12 cellular contexts compared by ENCODE assay signal in genomic region chr1:19758227-19758830, GRCh38. TPM values are rescaled to one million over a fixed set of nuclear protein-coding genes. Genes with fewer than 3 reads are reported as not detected.
DNase-seq lines count a peak whose midpoint lies in the region; ATAC-seq and TF ChIP-seq lines count a peak whose summit lies in the region.
"Had no signal": no experiment of that assay in that cellular context is flagged by ENCODE, and none has a peak within 500 bp of the region (broad histone marks: within the 10 kb centered on the region; RNA-seq: fewer than 3 reads in every experiment).

No MANE protein-coding gene starts in this region.

- ATAC-seq in GM18861 (IDR thresholded peaks at IDR 0.05; ENCODE audit: unreplicated experiment) = no peak

- DNase-seq in COLO829 (ENCODE audit: low spot score) = peak; percentile 12
- peak; percentile 49 for DNase-seq in NCI-H226
- peak; percentile 66 to 72 for DNase-seq in cardiac fibroblast (ENCODE audit: low read depth in 2 of 2)
- peak; percentile 93 for DNase-seq in myocyte (ENCODE audit: low read depth)
- no peak for DNase-seq in activated CD8-positive, alpha-beta memory T cell treated with anti-CD3 and anti-CD28 coated beads, Interleukin-2, amount 50 U/mL, for 4 hours
- DNase-seq in hypothalamus (lab: John Stamatoyannopoulos, UW) = no peak
- DNase-seq in SK-N-DZ (ENCODE audit: low spot score) = no peak
- DNase-seq: Kasumi-1 had no signal

- no peak for TF ChIP-seq CTCF in cardiac fibroblast (IDR thresholded peaks at IDR 0.05; ENCODE audit: low read depth, low read length)

- H3K4me3 ChIP-seq in cardiac fibroblast (replicated peaks in 1 of 2; ENCODE audit: low read depth in 2 of 2, low read length in 2 of 2) = no peak overlapping the region
- H3K4me3 ChIP-seq: right atrium auricular region had no signal

RNA-seq across cellular contexts. Expression of gene TMCO4, which starts 41.4 kb away (rescaled TPM):
- 11.0 and 15.8 TPM in 2 replicates for total RNA-seq in myocyte
- polyA plus RNA-seq in myocyte (2012) = 7.9 TPM
- polyA plus RNA-seq in SK-N-DZ (2014; cell fraction: cytosol; rRNA removed) = 0.44 TPM in 1 of 2 replicates, not detected in the other
- 0.77 TPM in 1 of 2 replicates, not detected in the other for polyA plus RNA-seq in SK-N-DZ (2014; cell fraction: nucleus; rRNA removed)

RNA-seq across cellular contexts. Expression of gene RNF186, which starts 56.8 kb away (rescaled TPM):
- total RNA-seq in myocyte = not detected in 2 replicates
- polyA plus RNA-seq in myocyte (2012) = 0.08 TPM
- polyA plus RNA-seq in SK-N-DZ (2014; cell fraction: cytosol; rRNA removed) = not detected in 2 replicates
- not detected in 2 replicates for polyA plus RNA-seq in SK-N-DZ (2014; cell fraction: nucleus; rRNA removed)
- total RNA-seq: frontal cortex, lung microvascular endothelial cell, right atrium auricular region had no signal

Comparison
In these comparisons a context has a peak if more than half of its experiments do, and no peak if none do; other contexts are left out.
1. DNase-seq: peak in COLO829 (single experiment), NCI-H226 (single experiment), cardiac fibroblast (2 of 2) and myocyte (single experiment); none in activated CD8-positive, alpha-beta memory T cell treated with anti-CD3 and anti-CD28 coated beads, Interleukin-2, amount 50 U/mL, for 4 hours (single experiment), hypothalamus (0 of 51) and SK-N-DZ (single experiment).